In the genomic region with DNA sequence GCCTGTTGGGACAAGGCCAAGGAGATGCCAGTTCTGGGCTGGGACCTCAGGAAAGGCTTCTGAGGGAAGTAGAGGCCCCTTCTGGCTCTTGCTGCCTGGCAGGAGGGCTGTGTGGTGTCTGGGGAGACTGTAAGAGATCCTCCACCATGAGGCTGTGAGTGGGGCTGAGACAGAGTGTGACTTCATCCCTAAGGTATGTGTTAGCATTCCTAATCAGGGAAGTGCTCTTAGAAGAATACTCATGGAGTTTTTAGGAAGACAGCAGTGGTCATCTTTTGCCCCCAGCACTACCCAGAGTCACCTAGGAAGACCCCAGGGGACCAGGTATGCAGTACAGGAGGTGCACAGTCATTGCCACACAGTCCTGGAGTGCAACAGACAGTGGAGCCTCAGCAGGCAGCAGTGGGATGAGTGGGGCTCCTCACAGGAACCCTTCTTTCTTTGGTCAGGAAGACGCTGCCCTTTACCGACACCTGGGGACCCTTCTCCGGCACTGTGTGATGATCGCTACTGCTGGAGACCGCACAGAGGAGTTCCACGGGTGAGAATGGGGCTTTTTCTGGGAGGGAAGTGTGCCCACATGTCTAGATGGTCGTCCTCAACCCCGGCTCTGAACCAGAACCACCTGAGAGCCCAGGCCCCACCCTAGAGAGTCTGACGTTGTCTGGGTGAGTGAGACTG, we compare ENCODE assay signal across 1 cellular context.
TF ChIP-seq lines count a peak whose summit lies in the region.

No MANE protein-coding gene starts in this region.

TF ChIP-seq in endothelial cell of umbilical vein, 7 proteins besides CTCF, POLR2A, EP300 and RAD21 (continued from another document):
- TF ChIP-seq JUN (IDR thresholded peaks at IDR 0.05; ENCODE audit: borderline replicate concordance, insufficient read depth, insufficient read length, low read depth) (no peak), FOS (IDR thresholded peaks at IDR 0.05; ENCODE audit: borderline replicate concordance, insufficient read depth, low read length) (no peak), GATA2 (IDR thresholded peaks at IDR 0.05; ENCODE audit: insufficient read depth, insufficient read length, low read depth, low read length) (no peak)
